In genomic region chr11:5690216-5690615, GRCh38 we compare ENCODE assay signal across 9 cellular contexts. TPM values are rescaled to one million over a fixed set of nuclear protein-coding genes. Genes with fewer than 3 reads are reported as not detected.
DNase-seq lines count a peak whose midpoint lies in the region; ATAC-seq, FAIRE-seq and TF ChIP-seq lines count a peak whose summit lies in the region.
"Had no signal": no experiment of that assay in that cellular context is flagged by ENCODE, and none has a peak within 500 bp of the region (broad histone marks: within the 10 kb centered on the region; RNA-seq: fewer than 3 reads in every experiment).

No MANE protein-coding gene starts in this region.

- no peak for FAIRE-seq in kidney (lab: Jason Lieb, UNC)
- FAIRE-seq: A204.1 had no signal

- ATAC-seq in HG02840 (IDR thresholded peaks at IDR 0.05; ENCODE audit: low FRiP score, unreplicated experiment) (no peak), HG02884 (IDR thresholded peaks at IDR 0.05; ENCODE audit: unreplicated experiment) (no peak)

- intact Hi-C loops in kidney (cut with DNase I) = no loop called here

- H3K27ac ChIP-seq in kidney (ENCODE audit: low read depth in 2 of 2, low read length in 2 of 2) = peak overlapping the region; percentile 86 to 89
- peak overlapping the region; percentile 42 for H3K27ac ChIP-seq in temporal lobe (ENCODE audit: low read depth, low read length)

- H3K36me3 ChIP-seq in kidney (ENCODE audit: control insufficient read depth in 1 of 2, insufficient read depth in 2 of 2, low read length in 2 of 2) = no peaks in the 10 kb centered on the region

- DNase-seq in SIG-M5 treated with dmso at 0.1 percent for 504 hours (lab: John Stamatoyannopoulos, UW; ENCODE audit: unreplicated experiment) (peak; percentile 60), SIG-M5 (lab: John Stamatoyannopoulos, UW) (no peak), amniotic epithelial cell (ENCODE audit: low read depth) (peak; percentile 38), kidney (no peak), middle frontal gyrus (ENCODE audit: extremely low spot score, low spot score) (no peak)

- no peaks in the 10 kb centered on the region for H3K9me3 ChIP-seq in kidney (ENCODE audit: control insufficient read depth in 1 of 2, low read length in 2 of 2)

- peak overlapping the region; percentile 10 to 87 for H3K9ac ChIP-seq in kidney (ENCODE audit: low read length in 2 of 2)

- peaks cover 0 to 3% of the 10 kb centered on the region in 2 donors for H3K4me1 ChIP-seq in kidney (ENCODE audit: control insufficient read depth in 1 of 2, insufficient read depth in 1 of 2, low read depth in 1 of 2, low read length in 2 of 2)

- H3K4me3 ChIP-seq in kidney (ENCODE audit: low read length in 2 of 2) = peak overlapping the region; percentile 62 to 70

- no peak for TF ChIP-seq CTCF in kidney (IDR thresholded peaks at IDR 0.05; ENCODE audit: borderline replicate concordance, extremely low read depth, insufficient read depth)

RNA-seq across cellular contexts. Expression of gene TRIM22, which starts 0.6 kb away (rescaled TPM):
- total RNA-seq in kidney = 80.9 TPM
- polyA plus RNA-seq in kidney (ENCODE audit: insufficient read depth, low read depth, low replicate concordance) = 11.5 TPM
- 10.6 TPM for total RNA-seq in temporal lobe

RNA-seq across cellular contexts. Expression of gene TRIM5, which starts 5.3 kb away (rescaled TPM):
- total RNA-seq in kidney (27.7 TPM), temporal lobe (3.4 TPM)
- polyA plus RNA-seq in kidney (ENCODE audit: insufficient read depth, low read depth, low replicate concordance) = 11.2 TPM

RNA-seq across cellular contexts. Expression of gene OR56B1, which starts 46.0 kb away (rescaled TPM):
- total RNA-seq in kidney = 0.28 TPM
- not detected for polyA plus RNA-seq in kidney (ENCODE audit: insufficient read depth, low read depth, low replicate concordance)
- total RNA-seq in temporal lobe = not detected

Comparison
In these comparisons a context has a peak if more than half of its experiments do, and no peak if none do; other contexts are left out.
1. DNase-seq: peak in SIG-M5 treated with dmso at 0.1 percent for 504 hours (single experiment) and amniotic epithelial cell (single experiment); none in SIG-M5 (single experiment), kidney (single experiment) and middle frontal gyrus (single experiment).